8 cellular contexts compared by ENCODE assay signal in genomic region chr22:35541254-35541748, GRCh38. TPM values are rescaled to one million over a fixed set of nuclear protein-coding genes. Genes with fewer than 3 reads are reported as not detected.
DNase-seq lines count a peak whose midpoint lies in the region; ATAC-seq and TF ChIP-seq lines count a peak whose summit lies in the region.

No MANE protein-coding gene starts in this region.

- no peak for DNase-seq in DND-41
- DNase-seq in PC-3: peak; percentile 18
- no peak for DNase-seq in NCI-H1694 (lab: John Stamatoyannopoulos, UW)
- no peak for DNase-seq in cerebellar nuclear complex (lab: John Stamatoyannopoulos, UW)

- H3K27me3 ChIP-seq in DND-41 (ENCODE audit: insufficient read depth, low read length, poor library complexity) (peaks cover 26% of the 10 kb centered on the region), PC-3 (ENCODE audit: low read length) (no peaks in the 10 kb centered on the region), iPS-18a (ENCODE audit: control insufficient read depth, insufficient read depth, low read length) (peaks cover 36% of the 10 kb centered on the region), skeletal muscle satellite cell (ENCODE audit: control insufficient read depth, insufficient read depth, low read length) (peaks cover 35% of the 10 kb centered on the region)

- CTCF ChIA-PET in PC-3 (lab: Charles Lee): no interaction called here

- H3K79me2 ChIP-seq in DND-41 (ENCODE audit: insufficient read depth, low read length) (no peaks in the 10 kb centered on the region), PC-3 (ENCODE audit: low read length) (no peaks in the 10 kb centered on the region)

- BruUV-seq in PC-3 (replicated peaks; lab: Mats Ljungman, UMichigan): no TSS peak

- H3K36me3 ChIP-seq in DND-41 (ENCODE audit: insufficient read depth, low read length) (no peaks in the 10 kb centered on the region), PC-3 (ENCODE audit: low read depth, low read length) (no peaks in the 10 kb centered on the region), iPS-18a (ENCODE audit: control insufficient read depth, low read depth, low read length) (no peaks in the 10 kb centered on the region), skeletal muscle satellite cell (ENCODE audit: insufficient read depth, low read length) (no peaks in the 10 kb centered on the region)

- no peak overlapping the region for H3K27ac ChIP-seq in DND-41 (ENCODE audit: low read length)
- no peak overlapping the region for H3K27ac ChIP-seq in PC-3 (ENCODE audit: low read length)
- no peak overlapping the region for H3K27ac ChIP-seq in iPS-18a (ENCODE audit: low read length)

- no peaks in the 10 kb centered on the region for H3K9me3 ChIP-seq in DND-41 (ENCODE audit: insufficient read depth, low read length, severe bottlenecking)
- no peaks in the 10 kb centered on the region for H3K9me3 ChIP-seq in PC-3 (ENCODE audit: low read length)
- no peaks in the 10 kb centered on the region for H3K9me3 ChIP-seq in iPS-18a (ENCODE audit: control insufficient read depth, low read depth, low read length)
- no peaks in the 10 kb centered on the region for H3K9me3 ChIP-seq in skeletal muscle satellite cell (replicated peaks; ENCODE audit: low read length)

- H3K9me2 ChIP-seq in PC-3 (replicated peaks; ENCODE audit: low read length): no peaks in the 10 kb centered on the region

- POLR2A ChIA-PET in PC-3 (lab: Charles Lee; ENCODE audit: unreplicated experiment): interaction anchor here (0.7 kb wide), 1 partner anchor 523 kb away, joined by 3 read pairs; no protein-coding TSS in a partner anchor

- TF ChIP-seq CTCF in DND-41 (IDR thresholded peaks at IDR 0.05; ENCODE audit: borderline replicate concordance, extremely low read depth, low read length, poor library complexity, severe bottlenecking) (no peak), PC-3 (conservative IDR thresholded peaks at IDR 0.05; ENCODE audit: low read depth, low read length) (no peak)

- H3K4me1 ChIP-seq in DND-41 (ENCODE audit: insufficient read depth, low read length) (peaks cover 16% of the 10 kb centered on the region), PC-3 (ENCODE audit: insufficient read depth, low read length) (no peaks in the 10 kb centered on the region), iPS-18a (ENCODE audit: control insufficient read depth, low read depth, low read length) (peaks cover 7% of the 10 kb centered on the region), skeletal muscle satellite cell (ENCODE audit: control insufficient read depth, insufficient read depth, low read length) (peaks cover 16% of the 10 kb centered on the region)

- H3K4me2 ChIP-seq in DND-41 (ENCODE audit: insufficient read depth, low read length) (peak overlapping the region; percentile 95; the same call in 1 of the 2 replicates), PC-3 (ENCODE audit: low read length) (peak overlapping the region; percentile 91), skeletal muscle satellite cell (ENCODE audit: low read length) (peak overlapping the region; percentile 91)

- intact Hi-C loops in PC-3 (cut with micrococcal nuclease): no loop called here

- H4K20me1 ChIP-seq in DND-41 (ENCODE audit: insufficient read depth, low read length) (peaks cover 35% of the 10 kb centered on the region), PC-3 (ENCODE audit: low read length) (no peaks in the 10 kb centered on the region)

- no peaks in the 10 kb centered on the region for H3F3A ChIP-seq in PC-3 (ENCODE audit: low read length, unreplicated experiment)

- no peak overlapping the region for H3K4me3 ChIP-seq in DND-41 (ENCODE audit: low read depth in 1 of 2, low read length in 2 of 2)
- peak overlapping the region; percentile 71 for H3K4me3 ChIP-seq in PC-3 (ENCODE audit: low read length)
- peak overlapping the region; percentile 58 for H3K4me3 ChIP-seq in iPS-18a (ENCODE audit: low read length)
- peak overlapping the region; percentile 72 for H3K4me3 ChIP-seq in skeletal muscle satellite cell (ENCODE audit: low read length)

- H2AFZ ChIP-seq in DND-41 (ENCODE audit: low read depth, low read length): no peak overlapping the region
- peak overlapping the region; percentile 84 for H2AFZ ChIP-seq in PC-3 (ENCODE audit: low read length)

- ATAC-seq in DND-41 (ENCODE audit: insufficient read depth, low read depth) (no peak), PC-3 (peak; percentile 57), HG03342 (IDR thresholded peaks at IDR 0.05; ENCODE audit: unreplicated experiment) (no peak), GM21825 (IDR thresholded peaks at IDR 0.05; ENCODE audit: unreplicated experiment) (no peak)

- H3K9ac ChIP-seq in DND-41 (ENCODE audit: low read depth, low read length) (no peak overlapping the region), PC-3 (ENCODE audit: low read length) (no peak overlapping the region), iPS-18a (ENCODE audit: low read length) (no peak overlapping the region), skeletal muscle satellite cell (ENCODE audit: low read depth, low read length) (peak overlapping the region; percentile 26)

RNA-seq across cellular contexts. Expression of gene RASD2, which starts 0.7 kb away (rescaled TPM):
- total RNA-seq in PC-3 (2014; rRNA removed): 0.07 and 0.46 TPM in 2 replicates
- under 0.01 TPM in 2 replicates for total RNA-seq in skeletal muscle satellite cell (2012; rRNA removed)

Comparison
In these comparisons a context has a peak if more than half of its experiments do, and no peak if none do; other contexts are left out.
1. H3K4me3 ChIP-seq: peak in PC-3 (single experiment), iPS-18a (single experiment) and skeletal muscle satellite cell (single experiment); none in DND-41 (0 of 2).
2. Peak in every context shown above with its lines, with median percentiles within 50 percentile points of each other: H3K4me2 ChIP-seq.